In the genomic region with DNA sequence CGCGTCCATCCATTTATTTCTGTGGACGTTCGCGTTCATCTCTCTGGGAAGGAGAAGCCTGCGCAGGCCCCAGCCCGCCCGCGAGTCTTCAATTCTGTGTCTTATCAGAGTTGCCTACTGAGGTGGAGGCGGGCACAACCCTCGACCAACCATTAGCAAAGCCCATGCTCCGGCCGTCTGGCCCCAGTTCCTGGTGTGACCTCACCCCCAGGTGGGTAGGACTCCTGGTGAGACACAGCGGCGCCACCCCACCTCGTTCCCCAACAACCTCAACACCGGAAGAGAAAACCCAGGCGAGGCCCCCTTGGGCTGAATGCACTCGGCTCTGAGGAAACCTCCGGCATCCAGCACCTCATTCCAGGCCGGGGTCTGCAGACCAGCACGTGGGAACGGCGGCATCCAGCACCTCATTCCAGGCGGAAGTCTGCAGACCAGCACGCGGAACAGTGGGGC, we compare ENCODE assay signal across 1 cellular context.
TF ChIP-seq lines count a peak whose summit lies in the region.

No MANE protein-coding gene starts in this region.

TF ChIP-seq in IMR-90, 13 proteins besides CTCF, POLR2A, EP300 and RAD21:
- TF ChIP-seq CHD1 (IDR thresholded peaks at IDR 0.05; ENCODE audit: low read depth, low read length) (no peak), NFE2L2 (IDR thresholded peaks at IDR 0.05; ENCODE audit: low read depth, low read length) (no peak), RFX5 (IDR thresholded peaks at IDR 0.05; ENCODE audit: low read depth, low read length) (no peak), ELK1 (IDR thresholded peaks at IDR 0.05; ENCODE audit: borderline replicate concordance, low read depth, low read length) (no peak), MAZ (IDR thresholded peaks at IDR 0.05; ENCODE audit: borderline replicate concordance, low read depth, low read length) (no peak)
- TF ChIP-seq, protein P1, sequence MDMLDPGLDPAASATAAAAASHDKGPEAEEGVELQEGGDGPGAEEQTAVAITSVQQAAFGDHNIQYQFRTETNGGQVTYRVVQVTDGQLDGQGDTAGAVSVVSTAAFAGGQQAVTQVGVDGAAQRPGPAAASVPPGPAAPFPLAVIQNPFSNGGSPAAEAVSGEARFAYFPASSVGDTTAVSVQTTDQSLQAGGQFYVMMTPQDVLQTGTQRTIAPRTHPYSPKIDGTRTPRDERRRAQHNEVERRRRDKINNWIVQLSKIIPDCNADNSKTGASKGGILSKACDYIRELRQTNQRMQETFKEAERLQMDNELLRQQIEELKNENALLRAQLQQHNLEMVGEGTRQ (IDR thresholded peaks at IDR 0.05; ENCODE audit: low read depth, low read length) = no peak
